Comparison of ENCODE assay signal across 29 cellular contexts in genomic region chr3:134988666-134989065, GRCh38.
"Had no signal": no experiment of that assay in that cellular context is flagged by ENCODE, and none has a peak within 500 bp of the region (broad histone marks: within the 10 kb centered on the region; RNA-seq: fewer than 3 reads in every experiment).

No MANE protein-coding gene starts in this region.

- H3K4me1 Mint-ChIP-seq: activated CD4-positive, alpha-beta memory T cell treated with anti-CD3 and anti-CD28 coated beads, Interleukin-2, amount 10 ng/mL, durations not matched to agents 7 days and 5 days; activated CD4-positive, alpha-beta T cell treated with anti-CD3 and anti-CD28 coated beads, Interleukin-2, amount 10 ng/mL, durations not matched to agents 7 days and 5 days; activated naive CD4-positive, alpha-beta T cell treated with anti-CD3 and anti-CD28 coated beads, Interleukin-2, amount 10 ng/mL, durations not matched to agents 7 days and 5 days; activated naive CD8-positive, alpha-beta T cell treated with anti-CD3 and anti-CD28 coated beads, Interleukin-2, amount 10 ng/mL, durations not matched to agents 7 days and 5 days; mesothelial cell of epicardium; naive B cell; stimulated activated naive CD8-positive, alpha-beta T cell treated with anti-CD3 and anti-CD28 coated beads, Interleukin-15, amount 100 ng/mL, for 72 hours; T-helper 17 cell had no signal

- H3K4me2 ChIP-seq: smooth muscle cell had no signal

- H3K27ac Mint-ChIP-seq: activated CD4-positive, alpha-beta memory T cell treated with anti-CD3 and anti-CD28 coated beads, Interleukin-2, amount 10 ng/mL, durations not matched to agents 7 days and 5 days; activated CD4-positive, alpha-beta T cell treated with anti-CD3 and anti-CD28 coated beads, Interleukin-2, amount 10 ng/mL, durations not matched to agents 7 days and 5 days; activated naive CD4-positive, alpha-beta T cell treated with anti-CD3 and anti-CD28 coated beads, Interleukin-2, amount 10 ng/mL, durations not matched to agents 7 days and 5 days; activated naive CD8-positive, alpha-beta T cell treated with anti-CD3 and anti-CD28 coated beads, Interleukin-2, amount 10 ng/mL, durations not matched to agents 7 days and 5 days; activated T-cell treated with anti-CD3 and anti-CD28 coated beads, Interleukin-2, amount 50 U/mL, for 24 hours; endodermal cell; mesothelial cell of epicardium; naive B cell; nephron progenitor cell; progenitor cell of endocrine pancreas; stimulated activated memory B cell treated with anti-CD40 and anti-IgM and Interleukin-4, amounts not matched to agents 10 μg/mL and 1 μg/mL and 100 μg/mL, for 72 hours; stimulated activated naive CD8-positive, alpha-beta T cell treated with anti-CD3 and anti-CD28 coated beads, Interleukin-15, amount 100 ng/mL, for 72 hours; T-helper 17 cell had no signal

- H3K4me3 Mint-ChIP-seq: activated CD4-positive, alpha-beta memory T cell treated with anti-CD3 and anti-CD28 coated beads, Interleukin-2, amount 10 ng/mL, durations not matched to agents 7 days and 5 days; activated CD4-positive, alpha-beta T cell treated with anti-CD3 and anti-CD28 coated beads, Interleukin-2, amount 10 ng/mL, durations not matched to agents 7 days and 5 days; activated naive CD4-positive, alpha-beta T cell treated with anti-CD3 and anti-CD28 coated beads, Interleukin-2, amount 10 ng/mL, durations not matched to agents 7 days and 5 days; activated naive CD8-positive, alpha-beta T cell treated with anti-CD3 and anti-CD28 coated beads, Interleukin-2, amount 10 ng/mL, durations not matched to agents 7 days and 5 days; activated T-cell treated with anti-CD3 and anti-CD28 coated beads, Interleukin-2, amount 50 U/mL, for 24 hours; endodermal cell; mesothelial cell of epicardium; naive B cell; nephron progenitor cell; stimulated activated memory B cell treated with anti-CD40 and anti-IgM and Interleukin-4, amounts not matched to agents 10 μg/mL and 1 μg/mL and 100 μg/mL, for 72 hours; stimulated activated naive CD8-positive, alpha-beta T cell treated with anti-CD3 and anti-CD28 coated beads, Interleukin-15, amount 100 ng/mL, for 72 hours; T-helper 17 cell had no signal

- H3K36me3 Mint-ChIP-seq: activated naive CD4-positive, alpha-beta T cell treated with anti-CD3 and anti-CD28 coated beads, Interleukin-2, amount 10 ng/mL, durations not matched to agents 7 days and 5 days; activated naive CD8-positive, alpha-beta T cell treated with anti-CD3 and anti-CD28 coated beads, Interleukin-2, amount 10 ng/mL, durations not matched to agents 7 days and 5 days; mesothelial cell of epicardium; naive B cell; stimulated activated memory B cell treated with anti-CD40 and anti-IgM and Interleukin-4, amounts not matched to agents 10 μg/mL and 1 μg/mL and 100 μg/mL, for 72 hours had no signal

- H3K27me3 ChIP-seq: ascending aorta, brain microvascular endothelial cell, ovary, sigmoid colon, tibial nerve had no signal

- DNase-seq: activated CD4-positive, alpha-beta memory T cell treated with anti-CD3 and anti-CD28 coated beads, Interleukin-2, amount 10 ng/mL, durations not matched to agents 7 days and 5 days; activated CD4-positive, alpha-beta T cell treated with anti-CD3 and anti-CD28 coated beads for 1 hour; activated CD4-positive, alpha-beta T cell treated with anti-CD3 and anti-CD28 coated beads, Interleukin-2, amount 10 ng/mL, durations not matched to agents 7 days and 5 days; activated CD8-positive, alpha-beta memory T cell treated with anti-CD3 and anti-CD28 coated beads, Interleukin-2, amount 50 U/mL, for 48 hours; activated gamma-delta T cell; activated naive CD4-positive, alpha-beta T cell treated with anti-CD3 and anti-CD28 coated beads, Interleukin-2, amount 10 ng/mL, durations not matched to agents 7 days and 5 days; activated naive CD8-positive, alpha-beta T cell treated with anti-CD3 and anti-CD28 coated beads, Interleukin-2, amount 10 ng/mL, durations not matched to agents 7 days and 5 days; activated T-cell treated with anti-CD3 and anti-CD28 coated beads, Interleukin-2, amount 50 U/mL, for 24 hours; brain microvascular endothelial cell; endodermal cell; foreskin melanocyte; kidney; left colon; naive B cell; nephron progenitor cell; ovary; sigmoid colon; stimulated activated CD4-positive, alpha-beta T cell treated with anti-CD3 and anti-CD28 coated beads, Interleukin-1b, Interleukin-23, amount 100 ng/mL, for 48 hours; stimulated activated CD4-positive, alpha-beta T cell treated with anti-CD3 and anti-CD28 coated beads, Interleukin-4, amount 100 ng/mL, for 4 hours; stimulated activated CD8-positive, alpha-beta memory T cell treated with anti-CD3 and anti-CD28 coated beads, Interleukin-4, amount 100 ng/mL, for 48 hours; stimulated activated naive CD8-positive, alpha-beta T cell treated with anti-CD3 and anti-CD28 coated beads, Interleukin-15, amount 100 ng/mL, for 72 hours; T-helper 17 cell had no signal

- H3K36me3 ChIP-seq: ascending aorta, brain microvascular endothelial cell, ovary, sigmoid colon, tibial nerve had no signal

- H3K27ac ChIP-seq: ascending aorta, brain microvascular endothelial cell, ovary, sigmoid colon, tibial nerve had no signal

- H3K9me3 ChIP-seq: ascending aorta, ovary, sigmoid colon, tibial nerve had no signal

- H3K4me3 ChIP-seq: ascending aorta, ovary, sigmoid colon, smooth muscle cell, tibial nerve had no signal

- H3K4me1 ChIP-seq: ascending aorta, tibial nerve had no signal

- H3K27me3 Mint-ChIP-seq: activated CD4-positive, alpha-beta memory T cell treated with anti-CD3 and anti-CD28 coated beads, Interleukin-2, amount 10 ng/mL, durations not matched to agents 7 days and 5 days; activated CD4-positive, alpha-beta T cell treated with anti-CD3 and anti-CD28 coated beads, Interleukin-2, amount 10 ng/mL, durations not matched to agents 7 days and 5 days; activated naive CD4-positive, alpha-beta T cell treated with anti-CD3 and anti-CD28 coated beads, Interleukin-2, amount 10 ng/mL, durations not matched to agents 7 days and 5 days; activated T-cell treated with anti-CD3 and anti-CD28 coated beads, Interleukin-2, amount 50 U/mL, for 24 hours; progenitor cell of endocrine pancreas; stimulated activated memory B cell treated with anti-CD40 and anti-IgM and Interleukin-4, amounts not matched to agents 10 μg/mL and 1 μg/mL and 100 μg/mL, for 72 hours; T-helper 17 cell had no signal

- ATAC-seq: esophagus mucosa; left colon; stimulated activated memory B cell treated with anti-CD40 and anti-IgM and Interleukin-4, amounts not matched to agents 10 μg/mL and 1 μg/mL and 100 μg/mL, for 72 hours; stimulated activated naive CD8-positive, alpha-beta T cell treated with anti-CD3 and anti-CD28 coated beads, Interleukin-15, amount 100 ng/mL, for 72 hours; T-helper 17 cell had no signal

- H3K9me3 Mint-ChIP-seq: activated CD4-positive, alpha-beta memory T cell treated with anti-CD3 and anti-CD28 coated beads, Interleukin-2, amount 10 ng/mL, durations not matched to agents 7 days and 5 days; activated CD4-positive, alpha-beta T cell treated with anti-CD3 and anti-CD28 coated beads, Interleukin-2, amount 10 ng/mL, durations not matched to agents 7 days and 5 days; activated naive CD4-positive, alpha-beta T cell treated with anti-CD3 and anti-CD28 coated beads, Interleukin-2, amount 10 ng/mL, durations not matched to agents 7 days and 5 days; activated naive CD8-positive, alpha-beta T cell treated with anti-CD3 and anti-CD28 coated beads, Interleukin-2, amount 10 ng/mL, durations not matched to agents 7 days and 5 days; activated T-cell treated with anti-CD3 and anti-CD28 coated beads, Interleukin-2, amount 50 U/mL, for 24 hours; endodermal cell; mesothelial cell of epicardium; nephron progenitor cell; stimulated activated memory B cell treated with anti-CD40 and anti-IgM and Interleukin-4, amounts not matched to agents 10 μg/mL and 1 μg/mL and 100 μg/mL, for 72 hours had no signal
